Comparison of ENCODE assay signal across 9 cellular contexts in genomic region chrX:63250253-63250868, GRCh38.
DNase-seq lines count a peak whose midpoint lies in the region; ATAC-seq and TF ChIP-seq lines count a peak whose summit lies in the region.
"Had no signal": no experiment of that assay in that cellular context is flagged by ENCODE, and none has a peak within 500 bp of the region (broad histone marks: within the 10 kb centered on the region; RNA-seq: fewer than 3 reads in every experiment).

No MANE protein-coding gene starts in this region.

- CTCF ChIA-PET in T-cell (lab: Charles Lee): interaction anchor here in 1 of 2 donors (1.0 to 1.1 kb wide), 3 partner anchors 428 to 512 kb away, joined by 3 to 6 read pairs (median 4); no protein-coding TSS in a partner anchor

- peak; percentile 81 for TF ChIP-seq CTCF in epithelial cell of proximal tubule (conservative IDR thresholded peaks at IDR 0.05; ENCODE audit: low read depth, low read length)

- H3K4me3 ChIP-seq in epithelial cell of proximal tubule (ENCODE audit: low read depth, low read length): no peak overlapping the region

- DNase-seq in AG08396 (ENCODE audit: low spot score): peak; percentile 31
- DNase-seq in T-cell: peak in 28 of 34 experiments; percentile 0 to 48 (median 19)
- DNase-seq in epithelial cell of proximal tubule (ENCODE audit: low read depth): peak; percentile 30
- DNase-seq in naive thymus-derived CD8-positive, alpha-beta T cell: peak in 9 of 10 donors; percentile 1 to 65 (median 35)
- no peak for DNase-seq in Kasumi-1 (lab: John Stamatoyannopoulos, UW)
- no peak for DNase-seq in AML-193 (lab: John Stamatoyannopoulos, UW)

- no peak overlapping the region for H3K27ac Mint-ChIP-seq in T-cell
- H3K27ac Mint-ChIP-seq in naive thymus-derived CD8-positive, alpha-beta T cell: no peak overlapping the region
- H3K27ac Mint-ChIP-seq: IgD-negative memory B cell had no signal

- no peak overlapping the region for H3K4me3 Mint-ChIP-seq in T-cell
- H3K4me3 Mint-ChIP-seq in naive thymus-derived CD8-positive, alpha-beta T cell: no peak overlapping the region
- H3K4me3 Mint-ChIP-seq: IgD-negative memory B cell had no signal

- H3K4me1 Mint-ChIP-seq in T-cell: no peaks in the 10 kb centered on the region
- H3K4me1 Mint-ChIP-seq in naive thymus-derived CD8-positive, alpha-beta T cell: no peaks in the 10 kb centered on the region

- POLR2A ChIA-PET in T-cell (lab: Charles Lee): no interaction called here
- POLR2A ChIA-PET in naive thymus-derived CD8-positive, alpha-beta T cell (lab: Charles Lee): no interaction called here

- ATAC-seq in GM18907 (IDR thresholded peaks at IDR 0.05; ENCODE audit: unreplicated experiment) (peak; percentile 100), HG03095 (IDR thresholded peaks at IDR 0.05; ENCODE audit: unreplicated experiment) (peak; percentile 100), T-cell (replicated peaks in 1 of 4) (peak; percentile 60 to 81 (median 74))
- peak; percentile 60 to 74 for ATAC-seq in naive thymus-derived CD8-positive, alpha-beta T cell

- no peaks in the 10 kb centered on the region for H3K36me3 Mint-ChIP-seq in T-cell
- H3K36me3 Mint-ChIP-seq in naive thymus-derived CD8-positive, alpha-beta T cell: no peaks in the 10 kb centered on the region
- H3K36me3 Mint-ChIP-seq: IgD-negative memory B cell had no signal

- no peaks in the 10 kb centered on the region for H3K9me3 Mint-ChIP-seq in T-cell
- no peaks in the 10 kb centered on the region for H3K9me3 Mint-ChIP-seq in naive thymus-derived CD8-positive, alpha-beta T cell
- H3K9me3 Mint-ChIP-seq: IgD-negative memory B cell had no signal

- H3K27me3 Mint-ChIP-seq in T-cell: peaks cover 0 to 4% of the 10 kb centered on the region in 2 donors
- H3K27me3 Mint-ChIP-seq in naive thymus-derived CD8-positive, alpha-beta T cell: peaks cover 0 to 4% (median 0%) of the 10 kb centered on the region in 5 donors
- H3K27me3 Mint-ChIP-seq: IgD-negative memory B cell had no signal

Comparison
In these comparisons a context has a peak if more than half of its experiments do, and no peak if none do; other contexts are left out.
1. DNase-seq: peak in AG08396 (single experiment), T-cell (28 of 34), epithelial cell of proximal tubule (single experiment) and naive thymus-derived CD8-positive, alpha-beta T cell (9 of 10); none in Kasumi-1 (0 of 2) and AML-193 (0 of 2).
2. Peak in every context shown above with its lines, with median percentiles within 50 percentile points of each other: ATAC-seq.